In genomic region chr18:3773303-3773702, GRCh38 we compare ENCODE assay signal across 17 cellular contexts.
DNase-seq lines count a peak whose midpoint lies in the region; ATAC-seq and TF ChIP-seq lines count a peak whose summit lies in the region.
"Had no signal": no experiment of that assay in that cellular context is flagged by ENCODE, and none has a peak within 500 bp of the region (broad histone marks: within the 10 kb centered on the region; RNA-seq: fewer than 3 reads in every experiment).

No MANE protein-coding gene starts in this region.

- TF ChIP-seq CTCF in dorsolateral prefrontal cortex (IDR thresholded peaks at IDR 0.05 in 54 of 56, conservative IDR thresholded peaks at IDR 0.05 in 2 of 56; ENCODE audit: low read depth in 1 of 56, partially characterized antibody in 56 of 56) (peak in 3 of 56 donors; percentile 2 to 21 (median 5)), neural progenitor cell (IDR thresholded peaks at IDR 0.05) (no peak), osteoblast (IDR thresholded peaks at IDR 0.05; ENCODE audit: extremely low read depth, low read depth, low read length) (no peak)

- intact Hi-C loops in dorsolateral prefrontal cortex (cut with DNase I) = loop anchor here (2.0 to 10.0 kb wide), 5 partner anchors 59 to 489 kb away; no protein-coding TSS in a partner anchor

- no peak overlapping the region for H3K9ac ChIP-seq in neural progenitor cell

- no peaks in the 10 kb centered on the region for H3K9me3 Mint-ChIP-seq in neural progenitor cell
- H3K9me3 Mint-ChIP-seq: activated naive CD4-positive, alpha-beta T cell treated with anti-CD3 and anti-CD28 coated beads, Interleukin-2, amount 50 U/mL, for 72 hours; naive thymus-derived CD4-positive, alpha-beta T cell had no signal

- H3K4me1 ChIP-seq in neural progenitor cell (peaks cover 27% of the 10 kb centered on the region), osteoblast (ENCODE audit: insufficient read depth, low read length) (peaks cover 11% of the 10 kb centered on the region)

- no peak overlapping the region for H3K27ac Mint-ChIP-seq in neural progenitor cell
- H3K27ac Mint-ChIP-seq: activated naive CD4-positive, alpha-beta T cell treated with anti-CD3 and anti-CD28 coated beads, Interleukin-2, amount 50 U/mL, for 72 hours; CD14-positive monocyte; naive thymus-derived CD4-positive, alpha-beta T cell had no signal

- H3K9me3 ChIP-seq in neural progenitor cell (ENCODE audit: low read depth) (no peaks in the 10 kb centered on the region), osteoblast (ENCODE audit: low read depth, low read length) (no peaks in the 10 kb centered on the region)
- H3K9me3 ChIP-seq: left ventricle myocardium inferior, thyroid gland had no signal

- H3K27ac ChIP-seq in dorsolateral prefrontal cortex (peak overlapping the region in 41 of 59 donors; percentile 6 to 83 (median 49)), neural progenitor cell (peak overlapping the region; percentile 9), osteoblast (ENCODE audit: low read depth, low read length) (no peak overlapping the region)
- H3K27ac ChIP-seq: left ventricle myocardium inferior, thyroid gland had no signal

- no peaks in the 10 kb centered on the region for H4K20me1 ChIP-seq in neural progenitor cell (ENCODE audit: low read depth)
- no peaks in the 10 kb centered on the region for H4K20me1 ChIP-seq in osteoblast (ENCODE audit: insufficient read depth, low read length)

- no peak overlapping the region for H3K4me2 ChIP-seq in neural progenitor cell
- H3K4me2 ChIP-seq in osteoblast (ENCODE audit: insufficient read depth, low read length) = no peak overlapping the region

- H3K79me2 ChIP-seq in neural progenitor cell (ENCODE audit: low read depth) (no peaks in the 10 kb centered on the region), osteoblast (ENCODE audit: insufficient read depth, low read length) (no peaks in the 10 kb centered on the region)

- H3K4me3 Mint-ChIP-seq in neural progenitor cell = no peak overlapping the region
- H3K4me3 Mint-ChIP-seq: CD14-positive monocyte; naive thymus-derived CD4-positive, alpha-beta T cell had no signal

- peaks cover 34% of the 10 kb centered on the region for H3F3A ChIP-seq in neural progenitor cell (ENCODE audit: low read depth)

- H2AFZ ChIP-seq in neural progenitor cell (replicated peaks) (no peak overlapping the region), osteoblast (ENCODE audit: low read length) (no peak overlapping the region)

- H3K27me3 ChIP-seq in dorsolateral prefrontal cortex = no peaks in the 10 kb centered on the region
- no peaks in the 10 kb centered on the region for H3K27me3 ChIP-seq in neural progenitor cell
- peaks cover 12% of the 10 kb centered on the region for H3K27me3 ChIP-seq in osteoblast (ENCODE audit: insufficient read depth, low read length)
- H3K27me3 ChIP-seq: thyroid gland had no signal

- H3K4me3 ChIP-seq in dorsolateral prefrontal cortex = no peak overlapping the region
- H3K4me3 ChIP-seq in neural progenitor cell = no peak overlapping the region
- H3K4me3 ChIP-seq in osteoblast (ENCODE audit: insufficient read depth, low read length) = no peak overlapping the region
- H3K4me3 ChIP-seq: GM12878, left ventricle myocardium inferior, thyroid gland had no signal

- peak; percentile 74 for DNase-seq in DMS53 (lab: John Stamatoyannopoulos, UW)
- DNase-seq in NCI-H146 (lab: John Stamatoyannopoulos, UW) = peak; percentile 16
- DNase-seq in dorsolateral prefrontal cortex = no peak
- DNase-seq in neural progenitor cell (ENCODE audit: low spot score) = no peak
- no peak for DNase-seq in activated gamma-delta T cell (lab: John Stamatoyannopoulos, UW)
- no peak for DNase-seq in osteoblast (ENCODE audit: insufficient read length, low spot score, missing footprints)
- DNase-seq: caudate nucleus; left ventricle myocardium inferior; naive thymus-derived CD4-positive, alpha-beta T cell; NCI-H2171; right cardiac atrium; stimulated activated CD8-positive, alpha-beta memory T cell treated with anti-CD3 and anti-CD28 coated beads, Interleukin-4, amount 100 ng/mL, for 48 hours had no signal

- ATAC-seq in GM19455 (IDR thresholded peaks at IDR 0.05; ENCODE audit: unreplicated experiment) = no peak
- ATAC-seq: activated naive CD4-positive, alpha-beta T cell treated with anti-CD3 and anti-CD28 coated beads, Interleukin-2, amount 50 U/mL, for 72 hours; GM12878; naive thymus-derived CD4-positive, alpha-beta T cell; right cardiac atrium had no signal

- H3K27me3 Mint-ChIP-seq in neural progenitor cell (ENCODE audit: insufficient read depth, low read depth) = peaks cover 4% of the 10 kb centered on the region

- peaks cover 15% of the 10 kb centered on the region for H3K4me1 Mint-ChIP-seq in neural progenitor cell

- H3K36me3 ChIP-seq in neural progenitor cell = no peaks in the 10 kb centered on the region
- no peaks in the 10 kb centered on the region for H3K36me3 ChIP-seq in osteoblast (ENCODE audit: insufficient read depth, low read length)
- H3K36me3 ChIP-seq: left ventricle myocardium inferior, thyroid gland had no signal

- H3K36me3 Mint-ChIP-seq in neural progenitor cell = no peaks in the 10 kb centered on the region
- H3K36me3 Mint-ChIP-seq: activated naive CD4-positive, alpha-beta T cell treated with anti-CD3 and anti-CD28 coated beads, Interleukin-2, amount 50 U/mL, for 72 hours; CD14-positive monocyte; naive thymus-derived CD4-positive, alpha-beta T cell had no signal

Comparison
In these comparisons a context has a peak if more than half of its experiments do, and no peak if none do; other contexts are left out.
1. DNase-seq: peak in DMS53 (single experiment) and NCI-H146 (single experiment); none in dorsolateral prefrontal cortex (0 of 10), neural progenitor cell (single experiment), activated gamma-delta T cell (single experiment) and osteoblast (single experiment).